In the genomic region with DNA sequence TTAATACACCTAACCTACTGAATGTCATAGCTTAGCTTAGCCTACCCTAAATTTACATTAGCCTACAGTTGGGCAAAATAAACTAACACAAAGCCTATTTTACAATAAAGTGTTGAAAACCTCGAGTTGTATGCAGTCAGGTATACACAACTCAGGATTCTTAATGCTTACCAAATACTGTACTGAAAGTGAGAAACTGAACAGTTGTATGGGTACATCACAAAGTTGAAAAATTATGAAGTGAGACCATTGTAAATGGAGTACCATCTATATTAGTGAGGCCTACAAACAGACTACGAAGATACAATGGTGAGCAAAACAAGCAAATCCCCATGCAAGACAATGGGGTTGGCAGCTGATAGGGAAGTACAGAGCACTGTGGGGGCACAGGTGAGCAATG, we compare ENCODE assay signal across 14 cellular contexts.
DNase-seq lines count a peak whose midpoint lies in the region; ATAC-seq and TF ChIP-seq lines count a peak whose summit lies in the region.
"Had no signal": no experiment of that assay in that cellular context is flagged by ENCODE, and none has a peak within 500 bp of the region (broad histone marks: within the 10 kb centered on the region; RNA-seq: fewer than 3 reads in every experiment).

No MANE protein-coding gene starts in this region.

- CTCF ChIA-PET in activated CD4-positive, alpha-beta T cell treated with anti-CD3 and anti-CD28 coated beads for 36 hours (lab: Charles Lee) = no interaction called here
- CTCF ChIA-PET in RWPE1 (lab: Yijun Ruan, JAX) = interaction anchor here (0.7 kb wide), 1 partner anchor 12 kb away, joined by 3 read pairs; no protein-coding TSS in a partner anchor

- H3K9me3 ChIP-seq in lower lobe of right lung = no peaks in the 10 kb centered on the region
- H3K9me3 ChIP-seq: MG63 had no signal

- H3K27ac Mint-ChIP-seq in activated CD4-positive, alpha-beta T cell treated with anti-CD3 and anti-CD28 coated beads for 36 hours = no peak overlapping the region
- no peak overlapping the region for H3K27ac Mint-ChIP-seq in progenitor cell of endocrine pancreas
- H3K27ac Mint-ChIP-seq: CD8-positive, alpha-beta memory T cell; dendritic cell treated with granulocyte-macrophage colony-stimulating factor and Interleukin-4, amounts not matched to agents 40 ng/mL and 50 ng/mL, for 4 days had no signal

- intact Hi-C loops in activated CD4-positive, alpha-beta T cell treated with anti-CD3 and anti-CD28 coated beads for 36 hours (cut with DNase I, micrococcal nuclease) = no loop called here
- intact Hi-C loops in lower lobe of right lung (cut with DNase I) (no loop called here), cardiac septum (cut with DNase I) (no loop called here)

- POLR2A ChIA-PET in activated CD4-positive, alpha-beta T cell treated with anti-CD3 and anti-CD28 coated beads for 36 hours (lab: Charles Lee) = no interaction called here
- POLR2A ChIA-PET in RWPE1 (lab: Yijun Ruan, JAX; ENCODE audit: low non-redundant PET) = no interaction called here

- no peak for DNase-seq in activated CD4-positive, alpha-beta T cell treated with anti-CD3 and anti-CD28 coated beads for 36 hours
- DNase-seq in activated CD4-positive, alpha-beta T cell treated with anti-CD3 and anti-CD28 coated beads for 1 hour = no peak
- DNase-seq in RWPE1 (ENCODE audit: low spot score) = no peak
- no peak for DNase-seq in lower lobe of right lung
- DNase-seq in cardiac septum (ENCODE audit: low spot score) = no peak
- DNase-seq in progenitor cell of endocrine pancreas (ENCODE audit: low spot score, unreplicated experiment) = no peak
- DNase-seq: CD8-positive, alpha-beta memory T cell; MG63; WERI-Rb-1 had no signal

- H3K9me3 Mint-ChIP-seq in activated CD4-positive, alpha-beta T cell treated with anti-CD3 and anti-CD28 coated beads for 36 hours (ENCODE audit: low read depth) = no peaks in the 10 kb centered on the region
- H3K9me3 Mint-ChIP-seq in progenitor cell of endocrine pancreas (ENCODE audit: low read depth) = no peaks in the 10 kb centered on the region
- H3K9me3 Mint-ChIP-seq: dendritic cell treated with granulocyte-macrophage colony-stimulating factor and Interleukin-4, amounts not matched to agents 40 ng/mL and 50 ng/mL, for 4 days had no signal

- H3K27ac ChIP-seq in RWPE1 = no peak overlapping the region
- H3K27ac ChIP-seq in lower lobe of right lung = no peak overlapping the region
- H3K27ac ChIP-seq: 22Rv1, WERI-Rb-1 had no signal

- peaks cover 14% of the 10 kb centered on the region for H3K4me1 Mint-ChIP-seq in activated CD4-positive, alpha-beta T cell treated with anti-CD3 and anti-CD28 coated beads for 36 hours
- peaks cover 11% of the 10 kb centered on the region for H3K4me1 Mint-ChIP-seq in progenitor cell of endocrine pancreas (ENCODE audit: low read depth)

- H3K27me3 Mint-ChIP-seq in activated CD4-positive, alpha-beta T cell treated with anti-CD3 and anti-CD28 coated beads for 36 hours = peaks cover 13% of the 10 kb centered on the region
- no peaks in the 10 kb centered on the region for H3K27me3 Mint-ChIP-seq in progenitor cell of endocrine pancreas

- TF ChIP-seq CTCF in RWPE1 (conservative IDR thresholded peaks at IDR 0.05; ENCODE audit: low read depth) (no peak), lower lobe of right lung (IDR thresholded peaks at IDR 0.05) (no peak), progenitor cell of endocrine pancreas (IDR thresholded peaks at IDR 0.05; ENCODE audit: unreplicated experiment) (no peak)

- ATAC-seq in activated CD4-positive, alpha-beta T cell treated with anti-CD3 and anti-CD28 coated beads for 36 hours = peak; percentile 47
- ATAC-seq in HG02588 (IDR thresholded peaks at IDR 0.05; ENCODE audit: unreplicated experiment) = peak; percentile 6
- peak; percentile 33 for ATAC-seq in HG03175 (IDR thresholded peaks at IDR 0.05; ENCODE audit: unreplicated experiment)
- ATAC-seq in lower lobe of right lung = no peak

- no peaks in the 10 kb centered on the region for H3K4me1 ChIP-seq in lower lobe of right lung

- H3K4me3 Mint-ChIP-seq in activated CD4-positive, alpha-beta T cell treated with anti-CD3 and anti-CD28 coated beads for 36 hours = no peak overlapping the region
- H3K4me3 Mint-ChIP-seq in progenitor cell of endocrine pancreas (ENCODE audit: low read depth) = no peak overlapping the region
- H3K4me3 Mint-ChIP-seq: dendritic cell treated with granulocyte-macrophage colony-stimulating factor and Interleukin-4, amounts not matched to agents 40 ng/mL and 50 ng/mL, for 4 days had no signal

- no peaks in the 10 kb centered on the region for H3K27me3 ChIP-seq in lower lobe of right lung (ENCODE audit: low read depth)
- H3K27me3 ChIP-seq: MG63 had no signal

- H3K4me3 ChIP-seq in lower lobe of right lung = no peak overlapping the region
- H3K4me3 ChIP-seq: MG63, smooth muscle cell had no signal

- no peaks in the 10 kb centered on the region for H3K36me3 Mint-ChIP-seq in activated CD4-positive, alpha-beta T cell treated with anti-CD3 and anti-CD28 coated beads for 36 hours (ENCODE audit: low read depth)
- no peaks in the 10 kb centered on the region for H3K36me3 Mint-ChIP-seq in progenitor cell of endocrine pancreas (ENCODE audit: insufficient read depth)
- H3K36me3 Mint-ChIP-seq: CD8-positive, alpha-beta memory T cell had no signal

- H3K36me3 ChIP-seq in lower lobe of right lung = no peaks in the 10 kb centered on the region
- H3K36me3 ChIP-seq: MG63, WERI-Rb-1 had no signal

Comparison
In these comparisons a context has a peak if more than half of its experiments do, and no peak if none do; other contexts are left out.
1. ATAC-seq: peak in activated CD4-positive, alpha-beta T cell treated with anti-CD3 and anti-CD28 coated beads for 36 hours (single experiment), HG02588 (single experiment) and HG03175 (single experiment); none in lower lobe of right lung (0 of 2).